2 cellular contexts compared by ENCODE assay signal in the genomic region with DNA sequence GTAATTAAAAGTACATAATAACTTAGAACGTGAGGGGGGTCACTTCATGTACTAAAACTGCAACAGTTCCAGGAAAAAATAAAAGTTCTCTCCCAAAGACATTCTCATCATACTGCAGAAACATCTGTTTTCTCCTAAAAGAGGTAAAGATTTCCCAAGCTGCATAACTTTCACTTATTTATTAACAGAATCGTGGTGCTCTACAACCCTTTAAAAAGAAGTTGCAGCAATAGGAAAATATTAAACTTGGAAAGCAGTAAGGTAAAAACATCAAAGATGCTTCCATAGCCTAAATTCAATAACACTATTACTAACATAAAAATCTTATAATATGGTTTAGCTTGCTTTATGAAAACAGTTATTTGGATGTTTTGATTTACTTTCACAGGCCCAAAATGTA.
TF ChIP-seq lines count a peak whose summit lies in the region.

No MANE protein-coding gene starts in this region.

TF ChIP-seq in liver, 16 proteins besides CTCF, POLR2A, EP300 and RAD21:
- TF ChIP-seq RXRA (IDR thresholded peaks at IDR 0.05): no peak
- peak in 1 of 2 donors; percentile 30 for TF ChIP-seq EGR1 (IDR thresholded peaks at IDR 0.05; ENCODE audit: low read depth in 2 of 2)
- no peak for TF ChIP-seq TAF1 (conservative IDR thresholded peaks at IDR 0.05)
- TF ChIP-seq HNF4A (conservative IDR thresholded peaks at IDR 0.05): peak in 1 of 2 donors; percentile 15
- TF ChIP-seq JUND (IDR thresholded peaks at IDR 0.05): peak; percentile 17 to 19

TF ChIP-seq in HepG2, 621 proteins besides CTCF, POLR2A, EP300 and RAD21:
- TF ChIP-seq AKAP8 (CRISPR knock-in tag; IDR thresholded peaks at IDR 0.05): no peak
- TF ChIP-seq, protein P1, sequence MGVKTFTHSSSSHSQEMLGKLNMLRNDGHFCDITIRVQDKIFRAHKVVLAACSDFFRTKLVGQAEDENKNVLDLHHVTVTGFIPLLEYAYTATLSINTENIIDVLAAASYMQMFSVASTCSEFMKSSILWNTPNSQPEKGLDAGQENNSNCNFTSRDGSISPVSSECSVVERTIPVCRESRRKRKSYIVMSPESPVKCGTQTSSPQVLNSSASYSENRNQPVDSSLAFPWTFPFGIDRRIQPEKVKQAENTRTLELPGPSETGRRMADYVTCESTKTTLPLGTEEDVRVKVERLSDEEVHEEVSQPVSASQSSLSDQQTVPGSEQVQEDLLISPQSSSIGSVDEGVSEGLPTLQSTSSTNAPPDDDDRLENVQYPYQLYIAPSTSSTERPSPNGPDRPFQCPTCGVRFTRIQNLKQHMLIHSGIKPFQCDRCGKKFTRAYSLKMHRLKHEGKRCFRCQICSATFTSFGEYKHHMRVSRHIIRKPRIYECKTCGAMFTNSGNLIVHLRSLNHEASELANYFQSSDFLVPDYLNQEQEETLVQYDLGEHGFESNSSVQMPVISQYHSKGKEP (CRISPR knock-in tag; IDR thresholded peaks at IDR 0.05): no peak
- TF ChIP-seq, protein P2, sequence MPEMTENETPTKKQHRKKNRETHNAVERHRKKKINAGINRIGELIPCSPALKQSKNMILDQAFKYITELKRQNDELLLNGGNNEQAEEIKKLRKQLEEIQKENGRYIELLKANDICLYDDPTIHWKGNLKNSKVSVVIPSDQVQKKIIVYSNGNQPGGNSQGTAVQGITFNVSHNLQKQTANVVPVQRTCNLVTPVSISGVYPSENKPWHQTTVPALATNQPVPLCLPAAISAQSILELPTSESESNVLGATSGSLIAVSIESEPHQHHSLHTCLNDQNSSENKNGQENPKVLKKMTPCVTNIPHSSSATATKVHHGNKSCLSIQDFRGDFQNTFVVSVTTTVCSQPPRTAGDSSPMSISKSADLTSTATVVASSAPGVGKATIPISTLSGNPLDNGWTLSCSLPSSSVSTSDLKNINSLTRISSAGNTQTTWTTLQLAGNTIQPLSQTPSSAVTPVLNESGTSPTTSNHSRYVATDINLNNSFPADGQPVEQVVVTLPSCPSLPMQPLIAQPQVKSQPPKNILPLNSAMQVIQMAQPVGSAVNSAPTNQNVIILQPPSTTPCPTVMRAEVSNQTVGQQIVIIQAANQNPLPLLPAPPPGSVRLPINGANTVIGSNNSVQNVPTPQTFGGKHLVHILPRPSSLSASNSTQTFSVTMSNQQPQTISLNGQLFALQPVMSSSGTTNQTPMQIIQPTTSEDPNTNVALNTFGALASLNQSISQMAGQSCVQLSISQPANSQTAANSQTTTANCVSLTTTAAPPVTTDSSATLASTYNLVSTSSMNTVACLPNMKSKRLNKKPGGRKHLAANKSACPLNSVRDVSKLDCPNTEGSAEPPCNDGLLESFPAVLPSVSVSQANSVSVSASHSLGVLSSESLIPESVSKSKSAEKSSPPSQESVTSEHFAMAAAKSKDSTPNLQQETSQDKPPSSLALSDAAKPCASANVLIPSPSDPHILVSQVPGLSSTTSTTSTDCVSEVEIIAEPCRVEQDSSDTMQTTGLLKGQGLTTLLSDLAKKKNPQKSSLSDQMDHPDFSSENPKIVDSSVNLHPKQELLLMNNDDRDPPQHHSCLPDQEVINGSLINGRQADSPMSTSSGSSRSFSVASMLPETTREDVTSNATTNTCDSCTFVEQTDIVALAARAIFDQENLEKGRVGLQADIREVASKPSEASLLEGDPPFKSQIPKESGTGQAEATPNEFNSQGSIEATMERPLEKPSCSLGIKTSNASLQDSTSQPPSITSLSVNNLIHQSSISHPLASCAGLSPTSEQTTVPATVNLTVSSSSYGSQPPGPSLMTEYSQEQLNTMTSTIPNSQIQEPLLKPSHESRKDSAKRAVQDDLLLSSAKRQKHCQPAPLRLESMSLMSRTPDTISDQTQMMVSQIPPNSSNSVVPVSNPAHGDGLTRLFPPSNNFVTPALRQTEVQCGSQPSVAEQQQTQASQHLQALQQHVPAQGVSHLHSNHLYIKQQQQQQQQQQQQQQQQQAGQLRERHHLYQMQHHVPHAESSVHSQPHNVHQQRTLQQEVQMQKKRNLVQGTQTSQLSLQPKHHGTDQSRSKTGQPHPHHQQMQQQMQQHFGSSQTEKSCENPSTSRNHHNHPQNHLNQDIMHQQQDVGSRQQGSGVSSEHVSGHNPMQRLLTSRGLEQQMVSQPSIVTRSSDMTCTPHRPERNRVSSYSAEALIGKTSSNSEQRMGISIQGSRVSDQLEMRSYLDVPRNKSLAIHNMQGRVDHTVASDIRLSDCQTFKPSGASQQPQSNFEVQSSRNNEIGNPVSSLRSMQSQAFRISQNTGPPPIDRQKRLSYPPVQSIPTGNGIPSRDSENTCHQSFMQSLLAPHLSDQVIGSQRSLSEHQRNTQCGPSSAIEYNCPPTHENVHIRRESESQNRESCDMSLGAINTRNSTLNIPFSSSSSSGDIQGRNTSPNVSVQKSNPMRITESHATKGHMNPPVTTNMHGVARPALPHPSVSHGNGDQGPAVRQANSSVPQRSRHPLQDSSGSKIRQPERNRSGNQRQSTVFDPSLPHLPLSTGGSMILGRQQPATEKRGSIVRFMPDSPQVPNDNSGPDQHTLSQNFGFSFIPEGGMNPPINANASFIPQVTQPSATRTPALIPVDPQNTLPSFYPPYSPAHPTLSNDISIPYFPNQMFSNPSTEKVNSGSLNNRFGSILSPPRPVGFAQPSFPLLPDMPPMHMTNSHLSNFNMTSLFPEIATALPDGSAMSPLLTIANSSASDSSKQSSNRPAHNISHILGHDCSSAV (CRISPR knock-in tag; IDR thresholded peaks at IDR 0.05; ENCODE audit: borderline replicate concordance): no peak
- no peak for TF ChIP-seq ZNF205 (CRISPR knock-in tag; IDR thresholded peaks at IDR 0.05)
- TF ChIP-seq MXI1 (IDR thresholded peaks at IDR 0.05; ENCODE audit: borderline replicate concordance, low read depth, low read length): no peak
- TF ChIP-seq KMT2A (CRISPR knock-in tag; IDR thresholded peaks at IDR 0.05): no peak
- no peak for TF ChIP-seq ZNF776 (CRISPR knock-in tag; IDR thresholded peaks at IDR 0.05)
- no peak for TF ChIP-seq PPARG (CRISPR knock-in tag; conservative IDR thresholded peaks at IDR 0.05)
- no peak for TF ChIP-seq MED8 (CRISPR knock-in tag; IDR thresholded peaks at IDR 0.05; ENCODE audit: insufficient replicate concordance)
- TF ChIP-seq ZNF773 (CRISPR knock-in tag; IDR thresholded peaks at IDR 0.05; ENCODE audit: borderline replicate concordance): no peak
- TF ChIP-seq ZNF232 (CRISPR knock-in tag; IDR thresholded peaks at IDR 0.05; ENCODE audit: borderline replicate concordance): no peak
- TF ChIP-seq, protein P3, sequence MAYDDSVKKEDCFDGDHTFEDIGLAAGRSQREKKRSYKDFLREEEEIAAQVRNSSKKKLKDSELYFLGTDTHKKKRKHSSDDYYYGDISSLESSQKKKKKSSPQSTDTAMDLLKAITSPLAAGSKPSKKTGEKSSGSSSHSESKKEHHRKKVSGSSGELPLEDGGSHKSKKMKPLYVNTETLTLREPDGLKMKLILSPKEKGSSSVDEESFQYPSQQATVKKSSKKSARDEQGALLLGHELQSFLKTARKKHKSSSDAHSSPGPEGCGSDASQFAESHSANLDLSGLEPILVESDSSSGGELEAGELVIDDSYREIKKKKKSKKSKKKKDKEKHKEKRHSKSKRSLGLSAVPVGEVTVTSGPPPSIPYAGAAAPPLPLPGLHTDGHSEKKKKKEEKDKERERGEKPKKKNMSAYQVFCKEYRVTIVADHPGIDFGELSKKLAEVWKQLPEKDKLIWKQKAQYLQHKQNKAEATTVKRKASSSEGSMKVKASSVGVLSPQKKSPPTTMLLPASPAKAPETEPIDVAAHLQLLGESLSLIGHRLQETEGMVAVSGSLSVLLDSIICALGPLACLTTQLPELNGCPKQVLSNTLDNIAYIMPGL (CRISPR knock-in tag; IDR thresholded peaks at IDR 0.05; ENCODE audit: borderline replicate concordance in 1 of 2, low read depth in 1 of 2): no peak
- TF ChIP-seq ZNF850 (CRISPR knock-in tag; conservative IDR thresholded peaks at IDR 0.05): no peak
- TF ChIP-seq ZNF260 (CRISPR knock-in tag; IDR thresholded peaks at IDR 0.05; ENCODE audit: borderline replicate concordance, low read depth): no peak
- no peak for TF ChIP-seq ARID2 (CRISPR knock-in tag; IDR thresholded peaks at IDR 0.05; ENCODE audit: borderline replicate concordance)
- TF ChIP-seq ZNF124 (CRISPR knock-in tag; IDR thresholded peaks at IDR 0.05): no peak
- TF ChIP-seq ZIK1 (CRISPR knock-in tag; IDR thresholded peaks at IDR 0.05; ENCODE audit: borderline replicate concordance, low read depth): no peak
- TF ChIP-seq SP2 (CRISPR knock-in tag; IDR thresholded peaks at IDR 0.05): no peak
- TF ChIP-seq, protein P4, sequence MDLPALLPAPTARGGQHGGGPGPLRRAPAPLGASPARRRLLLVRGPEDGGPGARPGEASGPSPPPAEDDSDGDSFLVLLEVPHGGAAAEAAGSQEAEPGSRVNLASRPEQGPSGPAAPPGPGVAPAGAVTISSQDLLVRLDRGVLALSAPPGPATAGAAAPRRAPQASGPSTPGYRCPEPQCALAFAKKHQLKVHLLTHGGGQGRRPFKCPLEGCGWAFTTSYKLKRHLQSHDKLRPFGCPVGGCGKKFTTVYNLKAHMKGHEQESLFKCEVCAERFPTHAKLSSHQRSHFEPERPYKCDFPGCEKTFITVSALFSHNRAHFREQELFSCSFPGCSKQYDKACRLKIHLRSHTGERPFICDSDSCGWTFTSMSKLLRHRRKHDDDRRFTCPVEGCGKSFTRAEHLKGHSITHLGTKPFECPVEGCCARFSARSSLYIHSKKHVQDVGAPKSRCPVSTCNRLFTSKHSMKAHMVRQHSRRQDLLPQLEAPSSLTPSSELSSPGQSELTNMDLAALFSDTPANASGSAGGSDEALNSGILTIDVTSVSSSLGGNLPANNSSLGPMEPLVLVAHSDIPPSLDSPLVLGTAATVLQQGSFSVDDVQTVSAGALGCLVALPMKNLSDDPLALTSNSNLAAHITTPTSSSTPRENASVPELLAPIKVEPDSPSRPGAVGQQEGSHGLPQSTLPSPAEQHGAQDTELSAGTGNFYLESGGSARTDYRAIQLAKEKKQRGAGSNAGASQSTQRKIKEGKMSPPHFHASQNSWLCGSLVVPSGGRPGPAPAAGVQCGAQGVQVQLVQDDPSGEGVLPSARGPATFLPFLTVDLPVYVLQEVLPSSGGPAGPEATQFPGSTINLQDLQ (CRISPR knock-in tag; IDR thresholded peaks at IDR 0.05): no peak
- no peak for TF ChIP-seq TSC22D2 (CRISPR knock-in tag; IDR thresholded peaks at IDR 0.05; ENCODE audit: borderline replicate concordance)
